ENCODE assay signal across 33 cellular contexts in genomic region chr11:28618426-28618825, GRCh38.
DNase-seq lines count a peak whose midpoint lies in the region; ATAC-seq, FAIRE-seq and TF ChIP-seq lines count a peak whose summit lies in the region.
"Had no signal": no experiment of that assay in that cellular context is flagged by ENCODE, and none has a peak within 500 bp of the region (broad histone marks: within the 10 kb centered on the region; RNA-seq: fewer than 3 reads in every experiment).

No MANE protein-coding gene starts in this region.

- in situ Hi-C loops in brain microvascular endothelial cell (cut with HindIII; ENCODE audit: low pct_ligation_motif_present, low sequenced_read_pairs), result no loop called here

- no peak for TF ChIP-seq EP300 in A549 (IDR thresholded peaks at IDR 0.05)

- CTCF ChIA-PET in A549 (lab: Yijun Ruan, JAX), result no interaction called here

- no peak for TF ChIP-seq RAD21 in A549 (conservative IDR thresholded peaks at IDR 0.05 in 1 of 2, IDR thresholded peaks at IDR 0.05 in 1 of 2)

- no peak for TF ChIP-seq POLR2A in A549 (IDR thresholded peaks at IDR 0.05; ENCODE audit: low read length)

- DNase-seq in A549 (ENCODE audit: low read depth in 1 of 2, low spot score in 1 of 2) (no peak), HS-27A (ENCODE audit: low read depth) (peak; percentile 30), brain microvascular endothelial cell (peak; percentile 18), fibroblast of pulmonary artery (ENCODE audit: low read depth) (peak; percentile 41)
- no peak for DNase-seq in activated CD4-positive, alpha-beta T cell treated with anti-CD3 and anti-CD28 coated beads for 4 hours
- DNase-seq: activated CD4-positive, alpha-beta T cell treated with anti-CD3 and anti-CD28 coated beads, Interleukin-2, amount 10 ng/mL, durations not matched to agents 24 days and 14 days; activated gamma-delta T cell; activated naive CD8-positive, alpha-beta T cell treated with anti-CD3 and anti-CD28 coated beads, Interleukin-2, amount 10 ng/mL, durations not matched to agents 7 days and 5 days; activated T-cell treated with anti-CD3 and anti-CD28 coated beads, Interleukin-2, amount 50 U/mL, for 24 hours; CD8-positive, alpha-beta T cell; DMS 273 treated with DMSO at 0.1 percent for 48 hours; Kasumi-1; left ventricle myocardium inferior; MV-4-11; naive B cell; NCI-H1694; NCI-H2171; NCI-H526; SHP77 treated with DMSO at 0.1 percent for 48 hours; stimulated activated naive CD4-positive, alpha-beta T cell treated with Interleukin-2 at 50 U/mL for 16 hours; SW 1271; T-helper 9 cell; testis had no signal

- TF ChIP-seq CTCF in A549 (IDR thresholded peaks at IDR 0.05) (no peak), brain microvascular endothelial cell (IDR thresholded peaks at IDR 0.05; ENCODE audit: low read depth, low read length, missing control alignments) (no peak), fibroblast of pulmonary artery (IDR thresholded peaks at IDR 0.05; ENCODE audit: low read length, missing control alignments) (no peak)

- WGBS in A549 (ENCODE audit: missing lambda C conversion rate), result 95% methylated on average over 2 of the region's 2 CpGs

- H3K27ac ChIP-seq in A549 (peak overlapping the region; percentile 55 to 68), brain microvascular endothelial cell (no peak overlapping the region)
- H3K27ac ChIP-seq: 22Rv1, left ventricle myocardium inferior, neutrophil, testis, VCaP had no signal

- ATAC-seq in A549 (no peak), GM18517 (IDR thresholded peaks at IDR 0.05; ENCODE audit: unreplicated experiment) (no peak), GM18511 (IDR thresholded peaks at IDR 0.05; ENCODE audit: unreplicated experiment) (no peak), HG03342 (IDR thresholded peaks at IDR 0.05; ENCODE audit: unreplicated experiment) (no peak)
- ATAC-seq: CD8-positive, alpha-beta T cell; Panc1 had no signal

- peaks cover 12% of the 10 kb centered on the region; the same call in 1 of the 3 replicates for H3K9me3 ChIP-seq in A549
- H3K9me3 ChIP-seq: left ventricle myocardium inferior, neutrophil, testis had no signal

- H3K4me1 ChIP-seq in A549, result peaks cover 40% of the 10 kb centered on the region
- H3K4me1 ChIP-seq: testis had no signal

- no peak overlapping the region for H3K4me2 ChIP-seq in A549

- POLR2A ChIA-PET in A549 (lab: Yijun Ruan, JAX), result no interaction called here

- H3K4me3 ChIP-seq in A549 (no peak overlapping the region), brain microvascular endothelial cell (ENCODE audit: low read depth, low read length) (no peak overlapping the region), fibroblast of pulmonary artery (replicated peaks; ENCODE audit: low read depth, low read length) (no peak overlapping the region)
- H3K4me3 ChIP-seq: left ventricle myocardium inferior, testis had no signal

- no peak for FAIRE-seq in A549 (lab: Jason Lieb, UNC)
- FAIRE-seq: G401.6, islet of Langerhans, urothelium cell line had no signal

- no peaks in the 10 kb centered on the region for H3K36me3 ChIP-seq in brain microvascular endothelial cell (replicated peaks)
- H3K36me3 ChIP-seq: left ventricle myocardium inferior, neutrophil had no signal

- H3K27me3 ChIP-seq in brain microvascular endothelial cell (replicated peaks), result no peaks in the 10 kb centered on the region
- H3K27me3 ChIP-seq: neutrophil, testis had no signal

TF ChIP-seq in A549, 52 proteins besides CTCF, POLR2A, EP300 and RAD21:
- TF ChIP-seq RFX5 (IDR thresholded peaks at IDR 0.05) (no peak), JUNB (IDR thresholded peaks at IDR 0.05) (no peak), CBX2 (IDR thresholded peaks at IDR 0.05; ENCODE audit: borderline replicate concordance, low read depth) (no peak), ATOH8 (CRISPR knock-in tag; IDR thresholded peaks at IDR 0.05; ENCODE audit: low read depth) (no peak), HOXB13 (CRISPR knock-in tag; IDR thresholded peaks at IDR 0.05; ENCODE audit: low read depth) (no peak), BHLHE40 (IDR thresholded peaks at IDR 0.05; ENCODE audit: low read depth, low read length) (no peak), MYC (IDR thresholded peaks at IDR 0.05; ENCODE audit: borderline replicate concordance, low read length) (no peak), HOXA7 (CRISPR knock-in tag; IDR thresholded peaks at IDR 0.05) (no peak)
TF ChIP-seq in A549: peak in this region for 0.

Comparison
In these comparisons a context has a peak if more than half of its experiments do, and no peak if none do; other contexts are left out.
1. DNase-seq: peak in HS-27A (single experiment), brain microvascular endothelial cell (single experiment) and fibroblast of pulmonary artery (single experiment); none in A549 (0 of 2) and activated CD4-positive, alpha-beta T cell treated with anti-CD3 and anti-CD28 coated beads for 4 hours (0 of 2).